8 cellular contexts compared by ENCODE assay signal in the genomic region with DNA sequence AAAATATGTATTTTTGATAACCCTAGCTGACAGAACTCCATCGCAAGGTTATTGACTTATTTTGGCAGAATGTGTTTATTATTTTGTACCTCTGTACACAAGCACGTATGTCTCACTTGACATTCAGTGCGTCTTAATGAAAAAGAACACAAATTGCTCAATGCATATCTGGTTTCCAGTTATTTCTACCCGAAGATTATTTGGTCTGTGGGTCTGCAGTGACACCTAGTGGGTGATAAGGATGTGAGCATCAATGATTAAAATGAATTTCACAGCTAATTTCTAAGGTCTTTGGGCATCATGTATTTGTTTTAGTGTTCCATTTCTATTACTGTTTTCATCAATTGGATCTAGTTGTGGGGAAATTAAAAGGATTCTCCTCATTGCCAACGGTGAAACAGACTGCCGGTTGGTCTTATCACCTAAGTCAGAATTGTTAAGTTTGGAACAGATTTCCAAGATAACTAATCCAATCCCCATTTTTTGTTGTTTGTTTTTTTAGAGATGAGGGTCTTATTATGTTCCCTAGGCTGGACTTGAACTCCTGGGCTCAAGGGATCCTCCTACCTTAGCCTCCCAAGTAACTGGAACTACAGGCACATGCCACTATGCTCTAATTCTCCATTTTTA. TPM values are rescaled to one million over a fixed set of nuclear protein-coding genes. Genes with fewer than 3 reads are reported as not detected.
DNase-seq lines count a peak whose midpoint lies in the region; ATAC-seq and TF ChIP-seq lines count a peak whose summit lies in the region.

No MANE protein-coding gene starts in this region.

- H3K9me3 ChIP-seq in ascending aorta (no peaks in the 10 kb centered on the region), right cardiac atrium (ENCODE audit: control insufficient read depth, low read length) (no peaks in the 10 kb centered on the region)

- H3K36me3 ChIP-seq in ascending aorta: peaks cover 22 to 26% of the 10 kb centered on the region in 2 donors

- peak; percentile 67 to 86 (median 80) for TF ChIP-seq CTCF in ascending aorta (IDR thresholded peaks at IDR 0.05)

- DNase-seq in EH (ENCODE audit: low read depth): peak; percentile 80
- peak; percentile 56 for DNase-seq in Jurkat, Clone E6-1 (ENCODE audit: low read depth, low spot score)
- DNase-seq in RPMI7951 (ENCODE audit: low read depth): peak; percentile 67
- no peak for DNase-seq in ascending aorta (ENCODE audit: low spot score in 2 of 2)
- no peak for DNase-seq in right cardiac atrium
- DNase-seq in stimulated activated CD4-positive, alpha-beta T cell treated with anti-CD3 and anti-CD28 coated beads, Interleukin-15, amount 100 ng/mL, for 24 hours: peak; percentile 46

- no peaks in the 10 kb centered on the region for H3K27me3 ChIP-seq in ascending aorta
- no peaks in the 10 kb centered on the region for H3K27me3 ChIP-seq in right cardiac atrium (ENCODE audit: control insufficient read depth, insufficient read depth)

- H3K4me1 ChIP-seq in ascending aorta (no peaks in the 10 kb centered on the region), right cardiac atrium (ENCODE audit: control insufficient read depth, insufficient read depth, low read length) (no peaks in the 10 kb centered on the region)

- intact Hi-C loops in ascending aorta (cut with DNase I): loop anchor here (1.0 to 10.0 kb wide), 2 partner anchors 287 to 545 kb away; a partner anchor contains a TSS
- intact Hi-C loops in right cardiac atrium (cut with DNase I): loop anchor here (5.0 to 10.0 kb wide), 4 partner anchors 55 to 542 kb away; a partner anchor contains a TSS

- H3K4me3 ChIP-seq in Jurkat, Clone E6-1 (ENCODE audit: low read length): no peak overlapping the region
- no peak overlapping the region for H3K4me3 ChIP-seq in ascending aorta
- H3K4me3 ChIP-seq in right cardiac atrium (ENCODE audit: low read length): no peak overlapping the region

- ATAC-seq in right cardiac atrium (peak; percentile 63 to 67), HG02981 (IDR thresholded peaks at IDR 0.05; ENCODE audit: unreplicated experiment) (no peak), GM19035 (IDR thresholded peaks at IDR 0.05; ENCODE audit: unreplicated experiment) (no peak)

- whole genome bisulfite sequencing in right cardiac atrium: 32% methylated on average over 6 of the region's 6 CpGs

- H3K27ac ChIP-seq in ascending aorta (no peak overlapping the region), right cardiac atrium (ENCODE audit: low read length) (no peak overlapping the region)

RNA-seq across cellular contexts. Expression of a gene that starts 13.9 kb away (rescaled TPM):
- 22.6 TPM for polyA plus RNA-seq in Jurkat, Clone E6-1 (2012; ENCODE audit: insufficient read depth, insufficient read length)
- total RNA-seq in RPMI7951 (2014; rRNA removed; shearing (Covaris generic)): 16.1 and 19.9 TPM in 2 replicates
- total RNA-seq in ascending aorta: 11.3 TPM
- total RNA-seq in right cardiac atrium: 1 to 10 TPM; 5.5 to 7.7 (median 6.7) TPM
- 3.4 TPM for polyA plus RNA-seq in right cardiac atrium

RNA-seq across cellular contexts. Expression of a gene that starts 30.4 kb away (rescaled TPM):
- polyA plus RNA-seq in Jurkat, Clone E6-1 (2012; ENCODE audit: insufficient read depth, insufficient read length): 1.8 TPM
- total RNA-seq in RPMI7951 (2014; rRNA removed; shearing (Covaris generic)): 1.3 and 1.4 TPM in 2 replicates
- total RNA-seq in ascending aorta (not detected), right cardiac atrium (10 to 100 TPM; 18.9 to 46.2 (median 26.9) TPM)
- 14.3 TPM for polyA plus RNA-seq in right cardiac atrium

Comparison
In these comparisons a context has a peak if more than half of its experiments do, and no peak if none do; other contexts are left out.
1. DNase-seq: peak in EH (single experiment), Jurkat, Clone E6-1 (single experiment), RPMI7951 (single experiment) and stimulated activated CD4-positive, alpha-beta T cell treated with anti-CD3 and anti-CD28 coated beads, Interleukin-15, amount 100 ng/mL, for 24 hours (single experiment); none in ascending aorta (0 of 2) and right cardiac atrium (0 of 3).
2. ATAC-seq: peak in right cardiac atrium (2 of 2); none in HG02981 (single experiment) and GM19035 (single experiment).